In the genomic region with DNA sequence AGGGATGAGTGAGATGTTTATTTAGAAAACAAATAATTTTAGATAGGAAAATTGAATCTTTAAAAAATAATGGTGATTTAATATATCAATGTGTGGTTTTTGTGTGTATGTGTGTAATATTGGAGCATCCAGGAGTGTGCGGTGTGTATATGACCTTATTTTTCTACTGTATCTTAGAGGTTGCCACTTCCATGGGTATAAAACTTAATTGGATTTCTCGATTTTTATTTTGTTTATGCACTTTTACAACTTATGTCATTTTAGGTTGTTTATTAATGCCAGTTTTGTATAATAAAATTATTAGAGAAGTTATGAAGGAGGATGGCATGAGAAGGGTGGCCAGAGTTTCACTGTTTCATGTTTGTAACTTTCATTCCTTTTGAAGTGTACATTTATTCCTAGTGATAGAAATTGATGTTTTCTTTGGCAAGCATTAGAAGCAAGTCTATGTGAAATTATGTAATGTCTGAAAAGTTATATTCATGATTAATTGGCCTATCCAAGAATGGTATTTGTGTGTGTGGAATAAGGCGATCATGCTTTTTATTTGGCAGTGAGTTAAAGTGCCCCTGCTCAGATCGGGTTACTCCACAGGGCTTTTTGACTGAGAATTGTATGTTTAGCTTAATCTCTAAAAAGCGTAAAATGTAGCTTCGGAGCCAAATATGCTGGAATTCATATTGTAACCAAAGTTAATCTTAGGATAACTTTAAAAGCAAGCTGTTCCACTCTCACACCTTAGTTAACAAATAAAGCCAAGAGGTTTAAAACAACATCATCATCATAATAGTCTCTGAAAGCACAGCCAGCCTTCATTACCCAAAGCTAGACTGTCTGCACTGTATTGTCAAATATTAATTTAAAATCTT, we compare ENCODE assay signal across 16 cellular contexts.
DNase-seq lines count a peak whose midpoint lies in the region; ATAC-seq and TF ChIP-seq lines count a peak whose summit lies in the region.
"Had no signal": no experiment of that assay in that cellular context is flagged by ENCODE, and none has a peak within 500 bp of the region (broad histone marks: within the 10 kb centered on the region; RNA-seq: fewer than 3 reads in every experiment).

No MANE protein-coding gene starts in this region.

- H2AFZ ChIP-seq in GM23248, result no peak overlapping the region
- H2AFZ ChIP-seq in MM.1S (ENCODE audit: low read length), result no peak overlapping the region
- H2AFZ ChIP-seq: PC-9 had no signal

- H3K36me3 ChIP-seq in GM23248 (ENCODE audit: low read depth), result no peaks in the 10 kb centered on the region
- H3K36me3 ChIP-seq in adrenal gland (replicated peaks in 1 of 2), result no peaks in the 10 kb centered on the region
- H3K36me3 ChIP-seq in MM.1S (replicated peaks; ENCODE audit: insufficient read depth, low read length), result no peaks in the 10 kb centered on the region
- H3K36me3 ChIP-seq: prostate gland had no signal

- H3K79me2 ChIP-seq in GM23248 (ENCODE audit: insufficient read depth), result peaks cover 88% of the 10 kb centered on the region
- peaks cover 24% of the 10 kb centered on the region for H3K79me2 ChIP-seq in MM.1S (ENCODE audit: low read length)

- WGBS in GM23248 (ENCODE audit: low coverage in 1 of 2, low lambda C conversion rate in 2 of 2, missing lambda C conversion rate in 2 of 2), 2 experiments, result 36 to 37% methylated on average over 6 of the region's 6 CpGs
- 41 to 52% (median 42%) methylated on average over 6 of the region's 6 CpGs for WGBS in adrenal gland, 4 donors

- no peaks in the 10 kb centered on the region; the same call in 1 of the 2 replicates for H4K20me1 ChIP-seq in GM23248 (ENCODE audit: insufficient read depth)
- no peaks in the 10 kb centered on the region for H4K20me1 ChIP-seq in MM.1S (ENCODE audit: insufficient read depth, low read length)

- H3K27ac ChIP-seq in GM23248 (no peak overlapping the region), adrenal gland (peak overlapping the region in 3 of 5 donors; percentile 8 to 30 (median 14)), MM.1S (ENCODE audit: low read length) (no peak overlapping the region)
- H3K27ac ChIP-seq: PC-9, prostate gland had no signal

- H3F3A ChIP-seq in GM23248 (ENCODE audit: insufficient read depth) (no peaks in the 10 kb centered on the region), MM.1S (ENCODE audit: insufficient read depth, low read length) (no peaks in the 10 kb centered on the region)

- H3K4me1 ChIP-seq in GM23248 (ENCODE audit: insufficient read depth), result peaks cover 17% of the 10 kb centered on the region
- peaks cover 15 to 32% of the 10 kb centered on the region in 2 donors for H3K4me1 ChIP-seq in adrenal gland (replicated peaks in 1 of 2)
- H3K4me1 ChIP-seq in MM.1S (ENCODE audit: low read length), result no peaks in the 10 kb centered on the region
- H3K4me1 ChIP-seq: prostate gland had no signal

- peak; percentile 44 for ATAC-seq in sciatic nerve
- ATAC-seq in Right ventricle myocardium inferior, result no peak
- ATAC-seq: activated CD8-positive, alpha-beta T cell treated with anti-CD3 and anti-CD28 coated beads for 36 hours had no signal

- in situ Hi-C loops in GM23248 (cut with MboI), result no loop called here

- H3K9me3 ChIP-seq in GM23248 (ENCODE audit: low read depth), result no peaks in the 10 kb centered on the region
- no peaks in the 10 kb centered on the region for H3K9me3 ChIP-seq in adrenal gland (replicated peaks in 1 of 3)
- H3K9me3 ChIP-seq in MM.1S (replicated peaks; ENCODE audit: insufficient read depth, low read length), result no peaks in the 10 kb centered on the region
- H3K9me3 ChIP-seq: prostate gland had no signal

- TF ChIP-seq CTCF in adrenal gland (IDR thresholded peaks at IDR 0.05) (no peak), MM.1S (IDR thresholded peaks at IDR 0.05; ENCODE audit: low read length) (no peak)

- DNase-seq in GM23248, result peak; percentile 35
- DNase-seq in adrenal gland, result no peak
- DNase-seq in fibroblast of the conjunctiva (ENCODE audit: low read depth), result peak; percentile 44
- no peak for DNase-seq in sciatic nerve (ENCODE audit: low spot score)
- DNase-seq in NCI-H82 (lab: John Stamatoyannopoulos, UW), result no peak
- DNase-seq in activated CD4-positive, alpha-beta T cell treated with anti-CD3 and anti-CD28 coated beads, Interleukin-2, amount 50 U/mL, for 48 hours, result no peak
- DNase-seq in Right ventricle myocardium inferior (ENCODE audit: missing footprints), result no peak
- no peak for DNase-seq in MM.1S
- DNase-seq: activated CD8-positive, alpha-beta T cell treated with anti-CD3 and anti-CD28 coated beads for 36 hours; activated naive CD4-positive, alpha-beta T cell; CD4-positive, alpha-beta memory T cell; Kasumi-1; NCI-H2107; PC-9; substantia nigra had no signal

- H3K27me3 ChIP-seq in GM23248 (replicated peaks; ENCODE audit: insufficient read depth) (no peaks in the 10 kb centered on the region), adrenal gland (no peaks in the 10 kb centered on the region), MM.1S (replicated peaks; ENCODE audit: insufficient read depth, low read length) (no peaks in the 10 kb centered on the region)

- H3K9ac ChIP-seq in GM23248, result no peak overlapping the region
- no peak overlapping the region for H3K9ac ChIP-seq in MM.1S (ENCODE audit: low read length)

- H3K4me3 ChIP-seq in GM23248, result peak overlapping the region; percentile 0; the same call in 1 of the 2 replicates
- H3K4me3 ChIP-seq in adrenal gland, result no peak overlapping the region
- H3K4me3 ChIP-seq in MM.1S (ENCODE audit: low read length), result no peak overlapping the region
- H3K4me3 ChIP-seq: PC-9, prostate gland had no signal

- peak in 1 of 2 donors; percentile 13 for TF ChIP-seq POLR2A in adrenal gland (IDR thresholded peaks at IDR 0.05)

- intact Hi-C loops in adrenal gland (cut with DNase I) (no loop called here), sciatic nerve (cut with DNase I) (no loop called here), Right ventricle myocardium inferior (cut with DNase I) (no loop called here)

- H3K9me2 ChIP-seq in GM23248 (ENCODE audit: insufficient read depth), result no peaks in the 10 kb centered on the region
- H3K9me2 ChIP-seq in MM.1S (replicated peaks; ENCODE audit: insufficient read depth, low read length), result no peaks in the 10 kb centered on the region

- peak overlapping the region; percentile 50 for H3K4me2 ChIP-seq in GM23248 (ENCODE audit: unreplicated experiment)
- H3K4me2 ChIP-seq in MM.1S (ENCODE audit: low read depth, low read length), result no peak overlapping the region
- H3K4me2 ChIP-seq: PC-9 had no signal

Comparison
In these comparisons a context has a peak if more than half of its experiments do, and no peak if none do; other contexts are left out.
1. DNase-seq: peak in GM23248 (single experiment) and fibroblast of the conjunctiva (single experiment); none in adrenal gland (0 of 7), sciatic nerve (single experiment), NCI-H82 (single experiment), activated CD4-positive, alpha-beta T cell treated with anti-CD3 and anti-CD28 coated beads, Interleukin-2, amount 50 U/mL, for 48 hours (0 of 2), Right ventricle myocardium inferior (single experiment) and MM.1S (single experiment).
2. H3K27ac ChIP-seq: peak in adrenal gland (3 of 5); none in GM23248 (single experiment) and MM.1S (single experiment).